In the genomic region with DNA sequence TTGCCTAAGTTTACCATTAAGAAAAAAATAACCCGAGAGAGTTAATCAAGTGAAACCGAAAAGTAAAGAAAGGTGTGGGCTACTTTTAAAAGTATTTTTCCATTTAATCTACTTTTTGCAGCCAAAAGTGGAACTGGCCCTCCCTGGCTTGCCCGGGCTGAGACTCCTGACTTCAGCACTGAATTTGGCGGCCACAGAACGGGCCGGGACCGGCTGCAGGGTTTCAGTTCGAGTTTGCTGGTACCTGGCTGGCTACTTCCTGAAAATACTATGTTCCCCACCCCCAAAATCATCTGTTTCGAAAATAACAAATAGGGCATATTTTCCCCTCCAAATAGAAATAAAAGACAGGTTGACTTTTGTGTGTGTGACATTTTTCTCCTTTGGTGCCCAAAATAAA, we compare ENCODE assay signal across 16 cellular contexts.
DNase-seq lines count a peak whose midpoint lies in the region; ATAC-seq and TF ChIP-seq lines count a peak whose summit lies in the region.
"Had no signal": no experiment of that assay in that cellular context is flagged by ENCODE, and none has a peak within 500 bp of the region (broad histone marks: within the 10 kb centered on the region; RNA-seq: fewer than 3 reads in every experiment).

No MANE protein-coding gene starts in this region.

- no peak overlapping the region for H3K9ac ChIP-seq in KMS-11
- H3K9ac ChIP-seq in OCI-LY3 (ENCODE audit: low read length): no peak overlapping the region
- peak overlapping the region; percentile 55 for H3K9ac ChIP-seq in mucosa of stomach (ENCODE audit: low read length)

- H3K4me1 ChIP-seq in KMS-11 (ENCODE audit: low read depth, poor library complexity, severe bottlenecking) (peaks cover 8% of the 10 kb centered on the region), OCI-LY3 (ENCODE audit: low read length) (peaks cover 8% of the 10 kb centered on the region; the same call in 1 of the 2 replicates), mucosa of stomach (ENCODE audit: control insufficient read depth, insufficient read depth, low read length) (peaks cover 41% of the 10 kb centered on the region)

- H3K9me3 ChIP-seq in OCI-LY3 (ENCODE audit: insufficient read depth, low read length) (no peaks in the 10 kb centered on the region), mucosa of stomach (ENCODE audit: control insufficient read depth, low read length) (no peaks in the 10 kb centered on the region)

- H4K20me1 ChIP-seq in KMS-11 (ENCODE audit: insufficient read depth): no peaks in the 10 kb centered on the region
- H4K20me1 ChIP-seq in OCI-LY3 (ENCODE audit: insufficient read depth, low read length): no peaks in the 10 kb centered on the region

- DNase-seq in NCI-H2107 (lab: John Stamatoyannopoulos, UW): no peak
- no peak for DNase-seq in NCI-H82 (lab: John Stamatoyannopoulos, UW)
- DNase-seq: C1 segment of cervical spinal cord; Calu3; CD4-positive, alpha-beta memory T cell; COR-L47; DMS53; DMS79 treated with DMSO at 0.1 percent for 48 hours; H9 had no signal

- H3K27ac ChIP-seq in KMS-11 (peak overlapping the region; percentile 36; the same call in 1 of the 2 replicates), OCI-LY3 (ENCODE audit: low read length) (no peak overlapping the region)

- TF ChIP-seq CTCF in KMS-11 (conservative IDR thresholded peaks at IDR 0.05; ENCODE audit: low read depth, low read length): no peak
- TF ChIP-seq CTCF in OCI-LY3 (IDR thresholded peaks at IDR 0.05; ENCODE audit: low read depth, low read length): no peak

- peak overlapping the region; percentile 30 for H3K4me2 ChIP-seq in KMS-11
- peak overlapping the region; percentile 22 for H3K4me2 ChIP-seq in OCI-LY3 (ENCODE audit: low read length)
- H3K4me2 ChIP-seq: GM23338 had no signal

- peak overlapping the region; percentile 50; the same call in 1 of the 2 replicates for H2AFZ ChIP-seq in KMS-11 (ENCODE audit: low read depth)
- H2AFZ ChIP-seq in OCI-LY3 (ENCODE audit: low read depth, low read length): no peak overlapping the region
- H2AFZ ChIP-seq: GM23338 had no signal

- H3K27me3 ChIP-seq in KMS-11 (ENCODE audit: insufficient read depth, low read depth) (no peaks in the 10 kb centered on the region), OCI-LY3 (ENCODE audit: low read depth, low read length) (no peaks in the 10 kb centered on the region), mucosa of stomach (ENCODE audit: control insufficient read depth, insufficient read depth, low read length) (no peaks in the 10 kb centered on the region)

- H3K79me2 ChIP-seq in KMS-11 (ENCODE audit: insufficient read depth, low read depth) (no peaks in the 10 kb centered on the region), OCI-LY3 (ENCODE audit: low read length) (no peaks in the 10 kb centered on the region)

- ATAC-seq in HG03571 (IDR thresholded peaks at IDR 0.05; ENCODE audit: unreplicated experiment): no peak
- ATAC-seq: GM12878, GM23338, HCT116 had no signal

- H3K4me3 ChIP-seq in KMS-11 (IDR thresholded peaks at IDR 0.05; ENCODE audit: insufficient read depth, low read depth, low read length): no peak overlapping the region
- 0 out of 2 replicates have a peak overlapping the region, but pooled peaks have one; percentile 16 for H3K4me3 ChIP-seq in OCI-LY3 (ENCODE audit: low read length)
- H3K4me3 ChIP-seq in mucosa of stomach (ENCODE audit: low read length): no peak overlapping the region
- H3K4me3 ChIP-seq: GM12878, GM23338 had no signal

- H3K36me3 ChIP-seq in KMS-11 (ENCODE audit: insufficient read depth): no peaks in the 10 kb centered on the region
- no peaks in the 10 kb centered on the region for H3K36me3 ChIP-seq in OCI-LY3 (replicated peaks; ENCODE audit: low read depth, low read length)
- H3K36me3 ChIP-seq in mucosa of stomach (ENCODE audit: control insufficient read depth, insufficient read depth, low read length): no peaks in the 10 kb centered on the region
